1 cellular context compared by ENCODE assay signal in the genomic region with DNA sequence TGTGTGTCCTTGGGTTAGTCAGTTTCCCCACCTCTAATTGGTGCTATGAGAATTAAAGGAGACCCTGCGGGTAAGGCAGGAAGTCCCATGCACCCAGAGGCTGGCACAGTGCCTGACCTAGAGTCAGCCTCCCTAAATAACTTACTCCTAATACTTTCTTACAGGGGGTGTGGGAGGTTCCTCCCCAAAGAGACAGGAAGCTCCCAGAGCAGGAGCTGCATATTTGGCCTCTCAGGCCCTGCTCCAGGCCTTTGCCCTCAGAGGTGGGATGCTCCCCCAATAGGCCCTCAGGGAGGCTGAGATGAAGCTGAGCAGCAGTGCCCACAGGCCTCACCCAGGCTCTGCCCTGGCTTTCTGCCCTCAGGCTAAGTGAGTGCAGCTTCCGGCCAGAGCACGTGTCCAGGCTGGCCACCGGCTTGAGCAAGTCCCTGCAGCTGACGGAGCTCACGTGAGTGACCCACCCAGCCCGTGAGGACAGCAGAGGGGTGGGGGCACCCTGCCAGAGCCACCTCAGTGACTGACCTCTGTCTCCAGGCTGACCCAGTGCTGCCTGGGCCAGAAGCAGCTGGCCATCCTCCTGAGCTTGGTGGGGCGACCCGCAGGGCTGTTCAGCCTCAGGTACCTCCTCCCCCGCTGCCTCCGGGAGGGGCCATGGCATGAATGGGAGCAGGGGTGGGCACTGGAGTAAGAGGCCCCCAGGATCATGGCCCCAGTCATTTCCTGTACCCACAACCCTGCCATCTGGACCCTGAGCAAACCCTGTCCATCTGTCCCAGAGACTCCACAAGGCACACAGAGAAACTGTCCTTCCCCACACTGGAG.
A peak's percentile ranks its signal among the peaks of the same experiment; 100 is the strongest.
TF ChIP-seq lines count a peak whose summit lies in the region.

No MANE protein-coding gene starts in this region.

TF ChIP-seq in HepG2, 621 proteins besides CTCF, POLR2A, EP300 and RAD21 (continued from another document and continues in another):
- TF ChIP-seq, protein P1, sequence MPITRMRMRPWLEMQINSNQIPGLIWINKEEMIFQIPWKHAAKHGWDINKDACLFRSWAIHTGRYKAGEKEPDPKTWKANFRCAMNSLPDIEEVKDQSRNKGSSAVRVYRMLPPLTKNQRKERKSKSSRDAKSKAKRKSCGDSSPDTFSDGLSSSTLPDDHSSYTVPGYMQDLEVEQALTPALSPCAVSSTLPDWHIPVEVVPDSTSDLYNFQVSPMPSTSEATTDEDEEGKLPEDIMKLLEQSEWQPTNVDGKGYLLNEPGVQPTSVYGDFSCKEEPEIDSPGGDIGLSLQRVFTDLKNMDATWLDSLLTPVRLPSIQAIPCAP (CRISPR knock-in tag; IDR thresholded peaks at IDR 0.05; ENCODE audit: low read depth) = no peak
- TF ChIP-seq KLF6 (CRISPR knock-in tag; IDR thresholded peaks at IDR 0.05) (0 out of 2 replicates have a peak, but pooled peaks have one; percentile 37), SYNCRIP (IDR thresholded peaks at IDR 0.05; ENCODE audit: insufficient read depth, low read depth, low read length) (no peak), RBM22 (optimal IDR thresholded peaks at IDR 0.05; ENCODE audit: low read length) (no peak), REXO4 (CRISPR knock-in tag; IDR thresholded peaks at IDR 0.05; ENCODE audit: borderline replicate concordance) (no peak), ZNF292 (CRISPR knock-in tag; IDR thresholded peaks at IDR 0.05; ENCODE audit: borderline replicate concordance, low read depth) (no peak), PHF5A (CRISPR knock-in tag; IDR thresholded peaks at IDR 0.05; ENCODE audit: low read depth, unreplicated experiment) (no peak), YEATS4 (CRISPR knock-in tag; IDR thresholded peaks at IDR 0.05; ENCODE audit: borderline replicate concordance) (no peak), NFIC (IDR thresholded peaks at IDR 0.05; ENCODE audit: low read length) (no peak), ZNF761 (CRISPR knock-in tag; conservative IDR thresholded peaks at IDR 0.05) (no peak), ZNF598 (CRISPR knock-in tag; IDR thresholded peaks at IDR 0.05; ENCODE audit: borderline replicate concordance) (no peak), ZBTB38 (CRISPR knock-in tag; IDR thresholded peaks at IDR 0.05) (0 out of 2 replicates have a peak, but pooled peaks have one; percentile 17), NAIF1 (CRISPR knock-in tag; IDR thresholded peaks at IDR 0.05; ENCODE audit: borderline replicate concordance) (no peak), ZNF350 (CRISPR knock-in tag; IDR thresholded peaks at IDR 0.05; ENCODE audit: borderline replicate concordance, low read depth) (0 out of 2 replicates have a peak, but pooled peaks have one; percentile 59), ATF7-NPFF (CRISPR knock-in tag; IDR thresholded peaks at IDR 0.05; ENCODE audit: low read depth) (peak; percentile 65), ZNF253 (CRISPR knock-in tag; IDR thresholded peaks at IDR 0.05; ENCODE audit: borderline replicate concordance) (no peak; the same call in 1 of the 2 replicates), TOE1 (CRISPR knock-in tag; IDR thresholded peaks at IDR 0.05) (no peak), MYC (CRISPR knock-in tag; IDR thresholded peaks at IDR 0.05; ENCODE audit: borderline replicate concordance) (peak; percentile 51; the same call in 1 of the 2 replicates), ZNF260 (CRISPR knock-in tag; IDR thresholded peaks at IDR 0.05; ENCODE audit: borderline replicate concordance, low read depth) (no peak), SMAD9 (CRISPR knock-in tag; IDR thresholded peaks at IDR 0.05) (no peak)
- TF ChIP-seq, protein P2, sequence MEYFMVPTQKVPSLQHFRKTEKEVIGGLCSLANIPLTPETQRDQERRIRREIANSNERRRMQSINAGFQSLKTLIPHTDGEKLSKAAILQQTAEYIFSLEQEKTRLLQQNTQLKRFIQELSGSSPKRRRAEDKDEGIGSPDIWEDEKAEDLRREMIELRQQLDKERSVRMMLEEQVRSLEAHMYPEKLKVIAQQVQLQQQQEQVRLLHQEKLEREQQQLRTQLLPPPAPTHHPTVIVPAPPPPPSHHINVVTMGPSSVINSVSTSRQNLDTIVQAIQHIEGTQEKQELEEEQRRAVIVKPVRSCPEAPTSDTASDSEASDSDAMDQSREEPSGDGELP (IDR thresholded peaks at IDR 0.05; ENCODE audit: borderline replicate concordance, low read depth) = peak; percentile 78; the same call in 1 of the 2 replicates
- TF ChIP-seq, protein P3, sequence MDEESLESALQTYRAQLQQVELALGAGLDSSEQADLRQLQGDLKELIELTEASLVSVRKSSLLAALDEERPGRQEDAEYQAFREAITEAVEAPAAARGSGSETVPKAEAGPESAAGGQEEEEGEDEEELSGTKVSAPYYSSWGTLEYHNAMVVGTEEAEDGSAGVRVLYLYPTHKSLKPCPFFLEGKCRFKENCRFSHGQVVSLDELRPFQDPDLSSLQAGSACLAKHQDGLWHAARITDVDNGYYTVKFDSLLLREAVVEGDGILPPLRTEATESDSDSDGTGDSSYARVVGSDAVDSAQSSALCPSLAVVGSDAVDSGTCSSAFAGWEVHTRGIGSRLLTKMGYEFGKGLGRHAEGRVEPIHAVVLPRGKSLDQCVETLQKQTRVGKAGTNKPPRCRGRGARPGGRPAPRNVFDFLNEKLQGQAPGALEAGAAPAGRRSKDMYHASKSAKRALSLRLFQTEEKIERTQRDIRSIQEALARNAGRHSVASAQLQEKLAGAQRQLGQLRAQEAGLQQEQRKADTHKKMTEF (CRISPR knock-in tag; IDR thresholded peaks at IDR 0.05) = 0 out of 2 replicates have a peak, but pooled peaks have one; percentile 24
- TF ChIP-seq, protein P4, sequence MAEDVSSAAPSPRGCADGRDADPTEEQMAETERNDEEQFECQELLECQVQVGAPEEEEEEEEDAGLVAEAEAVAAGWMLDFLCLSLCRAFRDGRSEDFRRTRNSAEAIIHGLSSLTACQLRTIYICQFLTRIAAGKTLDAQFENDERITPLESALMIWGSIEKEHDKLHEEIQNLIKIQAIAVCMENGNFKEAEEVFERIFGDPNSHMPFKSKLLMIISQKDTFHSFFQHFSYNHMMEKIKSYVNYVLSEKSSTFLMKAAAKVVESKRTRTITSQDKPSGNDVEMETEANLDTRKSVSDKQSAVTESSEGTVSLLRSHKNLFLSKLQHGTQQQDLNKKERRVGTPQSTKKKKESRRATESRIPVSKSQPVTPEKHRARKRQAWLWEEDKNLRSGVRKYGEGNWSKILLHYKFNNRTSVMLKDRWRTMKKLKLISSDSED (CRISPR knock-in tag; IDR thresholded peaks at IDR 0.05) = no peak
- TF ChIP-seq, protein P5, sequence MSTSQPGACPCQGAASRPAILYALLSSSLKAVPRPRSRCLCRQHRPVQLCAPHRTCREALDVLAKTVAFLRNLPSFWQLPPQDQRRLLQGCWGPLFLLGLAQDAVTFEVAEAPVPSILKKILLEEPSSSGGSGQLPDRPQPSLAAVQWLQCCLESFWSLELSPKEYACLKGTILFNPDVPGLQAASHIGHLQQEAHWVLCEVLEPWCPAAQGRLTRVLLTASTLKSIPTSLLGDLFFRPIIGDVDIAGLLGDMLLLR (CRISPR knock-in tag; IDR thresholded peaks at IDR 0.05) = 0 out of 2 replicates have a peak, but pooled peaks have one; percentile 32
- TF ChIP-seq, protein P6, sequence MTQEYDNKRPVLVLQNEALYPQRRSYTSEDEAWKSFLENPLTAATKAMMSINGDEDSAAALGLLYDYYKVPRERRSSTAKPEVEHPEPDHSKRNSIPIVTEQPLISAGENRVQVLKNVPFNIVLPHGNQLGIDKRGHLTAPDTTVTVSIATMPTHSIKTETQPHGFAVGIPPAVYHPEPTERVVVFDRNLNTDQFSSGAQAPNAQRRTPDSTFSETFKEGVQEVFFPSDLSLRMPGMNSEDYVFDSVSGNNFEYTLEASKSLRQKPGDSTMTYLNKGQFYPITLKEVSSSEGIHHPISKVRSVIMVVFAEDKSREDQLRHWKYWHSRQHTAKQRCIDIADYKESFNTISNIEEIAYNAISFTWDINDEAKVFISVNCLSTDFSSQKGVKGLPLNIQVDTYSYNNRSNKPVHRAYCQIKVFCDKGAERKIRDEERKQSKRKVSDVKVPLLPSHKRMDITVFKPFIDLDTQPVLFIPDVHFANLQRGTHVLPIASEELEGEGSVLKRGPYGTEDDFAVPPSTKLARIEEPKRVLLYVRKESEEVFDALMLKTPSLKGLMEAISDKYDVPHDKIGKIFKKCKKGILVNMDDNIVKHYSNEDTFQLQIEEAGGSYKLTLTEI (CRISPR knock-in tag; conservative IDR thresholded peaks at IDR 0.05) = no peak
- TF ChIP-seq, protein P7, sequence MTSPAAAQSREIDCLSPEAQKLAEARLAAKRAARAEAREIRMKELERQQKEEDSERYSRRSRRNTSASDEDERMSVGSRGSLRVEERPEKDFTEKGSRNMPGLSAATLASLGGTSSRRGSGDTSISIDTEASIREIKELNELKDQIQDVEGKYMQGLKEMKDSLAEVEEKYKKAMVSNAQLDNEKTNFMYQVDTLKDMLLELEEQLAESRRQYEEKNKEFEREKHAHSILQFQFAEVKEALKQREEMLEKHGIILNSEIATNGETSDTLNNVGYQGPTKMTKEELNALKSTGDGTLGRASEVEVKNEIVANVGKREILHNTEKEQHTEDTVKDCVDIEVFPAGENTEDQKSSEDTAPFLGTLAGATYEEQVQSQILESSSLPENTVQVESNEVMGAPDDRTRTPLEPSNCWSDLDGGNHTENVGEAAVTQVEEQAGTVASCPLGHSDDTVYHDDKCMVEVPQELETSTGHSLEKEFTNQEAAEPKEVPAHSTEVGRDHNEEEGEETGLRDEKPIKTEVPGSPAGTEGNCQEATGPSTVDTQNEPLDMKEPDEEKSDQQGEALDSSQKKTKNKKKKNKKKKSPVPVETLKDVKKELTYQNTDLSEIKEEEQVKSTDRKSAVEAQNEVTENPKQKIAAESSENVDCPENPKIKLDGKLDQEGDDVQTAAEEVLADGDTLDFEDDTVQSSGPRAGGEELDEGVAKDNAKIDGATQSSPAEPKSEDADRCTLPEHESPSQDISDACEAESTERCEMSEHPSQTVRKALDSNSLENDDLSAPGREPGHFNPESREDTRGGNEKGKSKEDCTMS (CRISPR knock-in tag; conservative IDR thresholded peaks at IDR 0.05) = no peak
- TF ChIP-seq, protein P8, sequence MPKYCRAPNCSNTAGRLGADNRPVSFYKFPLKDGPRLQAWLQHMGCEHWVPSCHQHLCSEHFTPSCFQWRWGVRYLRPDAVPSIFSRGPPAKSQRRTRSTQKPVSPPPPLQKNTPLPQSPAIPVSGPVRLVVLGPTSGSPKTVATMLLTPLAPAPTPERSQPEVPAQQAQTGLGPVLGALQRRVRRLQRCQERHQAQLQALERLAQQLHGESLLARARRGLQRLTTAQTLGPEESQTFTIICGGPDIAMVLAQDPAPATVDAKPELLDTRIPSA (CRISPR knock-in tag; IDR thresholded peaks at IDR 0.05; ENCODE audit: borderline replicate concordance) = no peak
- TF ChIP-seq, protein P9, sequence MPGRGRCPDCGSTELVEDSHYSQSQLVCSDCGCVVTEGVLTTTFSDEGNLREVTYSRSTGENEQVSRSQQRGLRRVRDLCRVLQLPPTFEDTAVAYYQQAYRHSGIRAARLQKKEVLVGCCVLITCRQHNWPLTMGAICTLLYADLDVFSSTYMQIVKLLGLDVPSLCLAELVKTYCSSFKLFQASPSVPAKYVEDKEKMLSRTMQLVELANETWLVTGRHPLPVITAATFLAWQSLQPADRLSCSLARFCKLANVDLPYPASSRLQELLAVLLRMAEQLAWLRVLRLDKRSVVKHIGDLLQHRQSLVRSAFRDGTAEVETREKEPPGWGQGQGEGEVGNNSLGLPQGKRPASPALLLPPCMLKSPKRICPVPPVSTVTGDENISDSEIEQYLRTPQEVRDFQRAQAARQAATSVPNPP (CRISPR knock-in tag; IDR thresholded peaks at IDR 0.05) = no peak
- TF ChIP-seq, protein P10, sequence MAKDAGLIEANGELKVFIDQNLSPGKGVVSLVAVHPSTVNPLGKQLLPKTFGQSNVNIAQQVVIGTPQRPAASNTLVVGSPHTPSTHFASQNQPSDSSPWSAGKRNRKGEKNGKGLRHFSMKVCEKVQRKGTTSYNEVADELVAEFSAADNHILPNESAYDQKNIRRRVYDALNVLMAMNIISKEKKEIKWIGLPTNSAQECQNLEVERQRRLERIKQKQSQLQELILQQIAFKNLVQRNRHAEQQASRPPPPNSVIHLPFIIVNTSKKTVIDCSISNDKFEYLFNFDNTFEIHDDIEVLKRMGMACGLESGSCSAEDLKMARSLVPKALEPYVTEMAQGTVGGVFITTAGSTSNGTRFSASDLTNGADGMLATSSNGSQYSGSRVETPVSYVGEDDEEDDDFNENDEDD (CRISPR knock-in tag; IDR thresholded peaks at IDR 0.05; ENCODE audit: borderline replicate concordance) = peak; percentile 32; the same call in 1 of the 2 replicates
- TF ChIP-seq, protein P11, sequence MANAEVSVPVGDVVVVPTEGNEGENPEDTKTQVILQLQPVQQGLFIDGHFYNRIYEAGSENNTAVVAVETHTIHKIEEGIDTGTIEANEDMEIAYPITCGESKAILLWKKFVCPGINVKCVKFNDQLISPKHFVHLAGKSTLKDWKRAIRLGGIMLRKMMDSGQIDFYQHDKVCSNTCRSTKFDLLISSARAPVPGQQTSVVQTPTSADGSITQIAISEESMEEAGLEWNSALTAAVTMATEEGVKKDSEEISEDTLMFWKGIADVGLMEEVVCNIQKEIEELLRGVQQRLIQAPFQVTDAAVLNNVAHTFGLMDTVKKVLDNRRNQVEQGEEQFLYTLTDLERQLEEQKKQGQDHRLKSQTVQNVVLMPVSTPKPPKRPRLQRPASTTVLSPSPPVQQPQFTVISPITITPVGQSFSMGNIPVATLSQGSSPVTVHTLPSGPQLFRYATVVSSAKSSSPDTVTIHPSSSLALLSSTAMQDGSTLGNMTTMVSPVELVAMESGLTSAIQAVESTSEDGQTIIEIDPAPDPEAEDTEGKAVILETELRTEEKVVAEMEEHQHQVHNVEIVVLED (CRISPR knock-in tag; IDR thresholded peaks at IDR 0.05; ENCODE audit: borderline replicate concordance) = no peak
- TF ChIP-seq, protein P12, sequence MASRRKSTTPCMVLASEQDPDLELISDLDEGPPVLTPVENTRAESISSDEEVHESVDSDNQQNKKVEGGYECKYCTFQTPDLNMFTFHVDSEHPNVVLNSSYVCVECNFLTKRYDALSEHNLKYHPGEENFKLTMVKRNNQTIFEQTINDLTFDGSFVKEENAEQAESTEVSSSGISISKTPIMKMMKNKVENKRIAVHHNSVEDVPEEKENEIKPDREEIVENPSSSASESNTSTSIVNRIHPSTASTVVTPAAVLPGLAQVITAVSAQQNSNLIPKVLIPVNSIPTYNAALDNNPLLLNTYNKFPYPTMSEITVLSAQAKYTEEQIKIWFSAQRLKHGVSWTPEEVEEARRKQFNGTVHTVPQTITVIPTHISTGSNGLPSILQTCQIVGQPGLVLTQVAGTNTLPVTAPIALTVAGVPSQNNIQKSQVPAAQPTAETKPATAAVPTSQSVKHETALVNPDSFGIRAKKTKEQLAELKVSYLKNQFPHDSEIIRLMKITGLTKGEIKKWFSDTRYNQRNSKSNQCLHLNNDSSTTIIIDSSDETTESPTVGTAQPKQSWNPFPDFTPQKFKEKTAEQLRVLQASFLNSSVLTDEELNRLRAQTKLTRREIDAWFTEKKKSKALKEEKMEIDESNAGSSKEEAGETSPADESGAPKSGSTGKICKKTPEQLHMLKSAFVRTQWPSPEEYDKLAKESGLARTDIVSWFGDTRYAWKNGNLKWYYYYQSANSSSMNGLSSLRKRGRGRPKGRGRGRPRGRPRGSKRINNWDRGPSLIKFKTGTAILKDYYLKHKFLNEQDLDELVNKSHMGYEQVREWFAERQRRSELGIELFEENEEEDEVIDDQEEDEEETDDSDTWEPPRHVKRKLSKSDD (CRISPR knock-in tag; IDR thresholded peaks at IDR 0.05; ENCODE audit: low read depth) = 0 out of 2 replicates have a peak, but pooled peaks have one; percentile 21
- TF ChIP-seq, protein P13, sequence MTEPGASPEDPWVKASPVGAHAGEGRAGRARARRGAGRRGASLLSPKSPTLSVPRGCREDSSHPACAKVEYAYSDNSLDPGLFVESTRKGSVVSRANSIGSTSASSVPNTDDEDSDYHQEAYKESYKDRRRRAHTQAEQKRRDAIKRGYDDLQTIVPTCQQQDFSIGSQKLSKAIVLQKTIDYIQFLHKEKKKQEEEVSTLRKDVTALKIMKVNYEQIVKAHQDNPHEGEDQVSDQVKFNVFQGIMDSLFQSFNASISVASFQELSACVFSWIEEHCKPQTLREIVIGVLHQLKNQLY (CRISPR knock-in tag; IDR thresholded peaks at IDR 0.05) = no peak
- TF ChIP-seq, protein P14, sequence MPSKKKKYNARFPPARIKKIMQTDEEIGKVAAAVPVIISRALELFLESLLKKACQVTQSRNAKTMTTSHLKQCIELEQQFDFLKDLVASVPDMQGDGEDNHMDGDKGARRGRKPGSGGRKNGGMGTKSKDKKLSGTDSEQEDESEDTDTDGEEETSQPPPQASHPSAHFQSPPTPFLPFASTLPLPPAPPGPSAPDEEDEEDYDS (CRISPR knock-in tag; IDR thresholded peaks at IDR 0.05) = no peak
